Comparison of ENCODE assay signal across 8 cellular contexts in genomic region chr1:66332524-66332853, GRCh38.
DNase-seq lines count a peak whose midpoint lies in the region; ATAC-seq and TF ChIP-seq lines count a peak whose summit lies in the region.

No MANE protein-coding gene starts in this region.

- peak overlapping the region; percentile 62 for H3K27ac Mint-ChIP-seq in neural progenitor cell

- H3K27me3 ChIP-seq in BLaER1 treated with 17β-estradiol and CSF1 and Interleukin-3, amounts not matched to agents 10 nM and 100 nM, result peaks cover 0 to 40% (median 27%) of the 10 kb centered on the region in 11 experiments; a peak in 16 of 22 replicates
- H3K27me3 ChIP-seq in Loucy (ENCODE audit: insufficient read depth, low read length, poor library complexity, severe bottlenecking), result no peaks in the 10 kb centered on the region
- no peaks in the 10 kb centered on the region for H3K27me3 ChIP-seq in neural progenitor cell

- peaks cover 67 to 96% (median 84%) of the 10 kb centered on the region in 10 experiments for H3K4me1 ChIP-seq in BLaER1 treated with 17β-estradiol and CSF1 and Interleukin-3, amounts not matched to agents 10 nM and 100 nM
- peaks cover 87% of the 10 kb centered on the region for H3K4me1 ChIP-seq in Loucy (ENCODE audit: insufficient read depth, low read length, poor library complexity, severe bottlenecking)
- H3K4me1 ChIP-seq in neural progenitor cell, result peaks cover 38% of the 10 kb centered on the region

- ATAC-seq in GM18498 (IDR thresholded peaks at IDR 0.05; ENCODE audit: unreplicated experiment), result no peak

- H4K20me1 ChIP-seq in BLaER1 treated with 17β-estradiol and CSF1 and Interleukin-3, amounts not matched to agents 10 nM and 100 nM, result no peaks in the 10 kb centered on the region
- H4K20me1 ChIP-seq in Loucy (ENCODE audit: insufficient read depth, low read length, poor library complexity, severe bottlenecking) (no peaks in the 10 kb centered on the region), neural progenitor cell (ENCODE audit: low read depth) (no peaks in the 10 kb centered on the region)

- H3K27me3 Mint-ChIP-seq in neural progenitor cell (ENCODE audit: insufficient read depth, low read depth), result peaks cover 2% of the 10 kb centered on the region

- peak overlapping the region in 9 of 11 experiments; percentile 2 to 94 (median 43); a peak in 16 of 22 replicates for H3K27ac ChIP-seq in BLaER1 treated with 17β-estradiol and CSF1 and Interleukin-3, amounts not matched to agents 10 nM and 100 nM
- H3K27ac ChIP-seq in neural progenitor cell, result no peak overlapping the region

- H3K9me3 Mint-ChIP-seq in neural progenitor cell, result no peaks in the 10 kb centered on the region

- TF ChIP-seq CTCF in Loucy (conservative IDR thresholded peaks at IDR 0.05; ENCODE audit: low read length), result no peak
- no peak for TF ChIP-seq CTCF in epithelial cell of esophagus (IDR thresholded peaks at IDR 0.05; ENCODE audit: insufficient read depth, low read depth, low read length, missing control alignments)
- TF ChIP-seq CTCF in neural progenitor cell (IDR thresholded peaks at IDR 0.05), result peak; percentile 2

- H3K79me2 ChIP-seq in Loucy (ENCODE audit: insufficient read depth, low read length), result peaks cover 22% of the 10 kb centered on the region
- no peaks in the 10 kb centered on the region for H3K79me2 ChIP-seq in neural progenitor cell (ENCODE audit: low read depth)

- peaks cover 0 to 7% (median 0%) of the 10 kb centered on the region in 11 experiments; a peak in 2 of 22 replicates for H3K9me3 ChIP-seq in BLaER1 treated with 17β-estradiol and CSF1 and Interleukin-3, amounts not matched to agents 10 nM and 100 nM (replicated peaks in 1 of 11)
- H3K9me3 ChIP-seq in Loucy (ENCODE audit: insufficient read depth, low read depth, low read length) (no peaks in the 10 kb centered on the region), neural progenitor cell (ENCODE audit: low read depth) (no peaks in the 10 kb centered on the region)

- H3F3A ChIP-seq in Loucy (ENCODE audit: low read depth) (peaks cover 6% of the 10 kb centered on the region; the same call in 1 of the 2 replicates), neural progenitor cell (ENCODE audit: low read depth) (peaks cover 5% of the 10 kb centered on the region)

- peaks cover 0 to 6% (median 0%) of the 10 kb centered on the region in 11 experiments; a peak in 2 of 22 replicates for H3K36me3 ChIP-seq in BLaER1 treated with 17β-estradiol and CSF1 and Interleukin-3, amounts not matched to agents 10 nM and 100 nM
- no peaks in the 10 kb centered on the region for H3K36me3 ChIP-seq in Loucy (ENCODE audit: insufficient read depth, low read length)
- no peaks in the 10 kb centered on the region for H3K36me3 ChIP-seq in neural progenitor cell

- H3K4me3 Mint-ChIP-seq in neural progenitor cell, result peak overlapping the region; percentile 93

- peaks cover 2% of the 10 kb centered on the region for H3K36me3 Mint-ChIP-seq in neural progenitor cell

- H3K9me2 ChIP-seq in Loucy (replicated peaks; ENCODE audit: low read depth, low read length), result no peaks in the 10 kb centered on the region

- DNase-seq in epithelial cell of esophagus (ENCODE audit: low read depth) (no peak), neural progenitor cell (ENCODE audit: low spot score) (no peak), occipital lobe (lab: John Stamatoyannopoulos, UW) (no peak), H4 (ENCODE audit: low spot score) (no peak), NCI-H1105 (lab: John Stamatoyannopoulos, UW) (no peak)

- H3K4me2 ChIP-seq in BLaER1 treated with 17β-estradiol and CSF1 and Interleukin-3, amounts not matched to agents 10 nM and 100 nM, result peak overlapping the region; percentile 65 to 92 (median 84)
- peak overlapping the region; percentile 85 for H3K4me2 ChIP-seq in Loucy (ENCODE audit: low read depth, low read length, poor library complexity, severe bottlenecking)
- H3K4me2 ChIP-seq in neural progenitor cell, result peak overlapping the region; percentile 63

- H3K4me1 Mint-ChIP-seq in neural progenitor cell, result peaks cover 64% of the 10 kb centered on the region

- peak overlapping the region; percentile 74 for H2AFZ ChIP-seq in Loucy (ENCODE audit: low read length)
- H2AFZ ChIP-seq in neural progenitor cell (replicated peaks), result peak overlapping the region; percentile 94

- peak overlapping the region; percentile 30 to 85 (median 59); a peak in 17 of 22 replicates for H3K9ac ChIP-seq in BLaER1 treated with 17β-estradiol and CSF1 and Interleukin-3, amounts not matched to agents 10 nM and 100 nM
- H3K9ac ChIP-seq in Loucy (ENCODE audit: low read depth, low read length, poor library complexity, severe bottlenecking), result peak overlapping the region; percentile 68
- no peak overlapping the region for H3K9ac ChIP-seq in neural progenitor cell

- H3K4me3 ChIP-seq in BLaER1 treated with 17β-estradiol and CSF1 and Interleukin-3, amounts not matched to agents 10 nM and 100 nM, result peak overlapping the region; percentile 43 to 73 (median 61)
- H3K4me3 ChIP-seq in Loucy (ENCODE audit: low read length, poor library complexity, severe bottlenecking) (peak overlapping the region; percentile 71), epithelial cell of esophagus (ENCODE audit: low read length) (peak overlapping the region; percentile 57), neural progenitor cell (peak overlapping the region; percentile 33)
